ENCODE assay signal across 10 cellular contexts in the genomic region with DNA sequence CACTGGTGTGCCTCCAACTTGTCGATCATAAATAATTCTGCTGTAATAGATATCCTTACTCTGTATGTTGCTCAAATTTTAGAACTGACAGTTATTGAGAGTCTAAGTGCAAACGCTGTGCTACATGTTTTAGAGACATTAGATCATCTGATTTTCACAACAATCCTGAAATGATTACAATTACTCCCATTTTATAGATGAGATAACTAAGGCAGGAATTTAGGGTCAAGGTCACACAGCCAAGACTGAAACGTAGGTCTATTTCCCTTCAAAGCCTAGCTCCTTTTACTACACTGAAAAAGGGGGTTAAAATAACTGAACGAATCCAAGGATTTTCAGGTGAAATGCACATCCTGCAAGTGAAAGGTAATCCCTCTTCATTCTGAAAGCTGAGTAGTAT. TPM values are rescaled to one million over a fixed set of nuclear protein-coding genes. Genes with fewer than 3 reads are reported as not detected.
DNase-seq lines count a peak whose midpoint lies in the region; ATAC-seq, FAIRE-seq and TF ChIP-seq lines count a peak whose summit lies in the region.
"Had no signal": no experiment of that assay in that cellular context is flagged by ENCODE, and none has a peak within 500 bp of the region (broad histone marks: within the 10 kb centered on the region; RNA-seq: fewer than 3 reads in every experiment).

No MANE protein-coding gene starts in this region.

- no peak for ATAC-seq in A549
- no peak for ATAC-seq in GM19397 (IDR thresholded peaks at IDR 0.05; ENCODE audit: unreplicated experiment)
- no peak for ATAC-seq in HG02763 (IDR thresholded peaks at IDR 0.05; ENCODE audit: unreplicated experiment)
- ATAC-seq in HG03025 (IDR thresholded peaks at IDR 0.05; ENCODE audit: low FRiP score, unreplicated experiment), result no peak

- H3K27ac ChIP-seq in A549 (peak overlapping the region; percentile 23 to 35; a peak in 1 of 6 replicates), GM23248 (peak overlapping the region; percentile 97), astrocyte (ENCODE audit: low read depth, low read length) (no peak overlapping the region), mesodermal cell (ENCODE audit: low read depth, low read length, severe bottlenecking) (no peak overlapping the region)

- no peak for TF ChIP-seq RAD21 in A549 (conservative IDR thresholded peaks at IDR 0.05 in 1 of 2, IDR thresholded peaks at IDR 0.05 in 1 of 2)

- FAIRE-seq in A549 (lab: Jason Lieb, UNC), result no peak
- no peak for FAIRE-seq in astrocyte (lab: Jason Lieb, UNC)
- FAIRE-seq in GM12892 (lab: Jason Lieb, UNC), result no peak

- H3K4me3 Mint-ChIP-seq in astrocyte (ENCODE audit: unreplicated experiment), result peak overlapping the region; percentile 96

- DNase-seq in A549 (ENCODE audit: low read depth in 1 of 2, low spot score in 1 of 2) (no peak), GM23248 (no peak), astrocyte (ENCODE audit: low read depth) (no peak), GM12892 (ENCODE audit: insufficient read length) (no peak)
- DNase-seq: NCI-H524, T-helper 9 cell had no signal

- CTCF ChIA-PET in A549 (lab: Yijun Ruan, JAX), result interaction anchor here (1.2 kb wide), 1 partner anchor 149 kb away, joined by 5 read pairs; no protein-coding TSS in a partner anchor

- no peak overlapping the region for H3K27ac Mint-ChIP-seq in astrocyte (ENCODE audit: unreplicated experiment)

- in situ Hi-C loops in GM23248 (cut with MboI), result no loop called here

- POLR2A ChIA-PET in A549 (lab: Yijun Ruan, JAX), result no interaction called here

- H3K4me3 ChIP-seq in A549, result peak overlapping the region; percentile 80; the same call in 1 of the 3 replicates
- peak overlapping the region; percentile 94 for H3K4me3 ChIP-seq in GM23248
- no peak overlapping the region for H3K4me3 ChIP-seq in astrocyte (ENCODE audit: insufficient read depth, low read depth, low read length)
- peak overlapping the region; percentile 76 for H3K4me3 ChIP-seq in mesodermal cell (ENCODE audit: extremely low read depth, insufficient read depth, low read length, poor library complexity, severe bottlenecking)

- no peaks in the 10 kb centered on the region for H3K36me3 ChIP-seq in GM23248 (ENCODE audit: low read depth)
- no peaks in the 10 kb centered on the region for H3K36me3 ChIP-seq in astrocyte (ENCODE audit: insufficient read depth, low read length)
- H3K36me3 ChIP-seq in mesodermal cell (ENCODE audit: control insufficient read depth, insufficient read depth, low read length), result no peaks in the 10 kb centered on the region

- H3K9me3 Mint-ChIP-seq in astrocyte (ENCODE audit: unreplicated experiment), result no peaks in the 10 kb centered on the region

- H3K9me2 ChIP-seq in GM23248 (ENCODE audit: insufficient read depth), result no peaks in the 10 kb centered on the region

- H3K4me1 Mint-ChIP-seq in astrocyte (ENCODE audit: low read depth, unreplicated experiment), result peaks cover 9% of the 10 kb centered on the region

- peaks cover 39% of the 10 kb centered on the region for H3K4me1 ChIP-seq in A549
- H3K4me1 ChIP-seq in GM23248 (ENCODE audit: insufficient read depth), result peaks cover 18% of the 10 kb centered on the region
- H3K4me1 ChIP-seq in astrocyte (ENCODE audit: insufficient read depth, low read length), result peaks cover 8% of the 10 kb centered on the region
- H3K4me1 ChIP-seq in mesodermal cell (ENCODE audit: control insufficient read depth, insufficient read depth, low read length, poor library complexity, severe bottlenecking), result no peaks in the 10 kb centered on the region

- H4K20me1 ChIP-seq in GM23248 (ENCODE audit: insufficient read depth) (no peaks in the 10 kb centered on the region), astrocyte (ENCODE audit: insufficient read depth, low read length) (peaks cover 12% of the 10 kb centered on the region)

- H3K4me2 ChIP-seq in A549, result peak overlapping the region; percentile 95
- H3K4me2 ChIP-seq in GM23248 (ENCODE audit: unreplicated experiment), result peak overlapping the region; percentile 92
- peak overlapping the region; percentile 99 for H3K4me2 ChIP-seq in astrocyte (ENCODE audit: low read length)

- H3K9me3 ChIP-seq in A549, result no peaks in the 10 kb centered on the region
- no peaks in the 10 kb centered on the region for H3K9me3 ChIP-seq in GM23248 (ENCODE audit: low read depth)
- no peaks in the 10 kb centered on the region for H3K9me3 ChIP-seq in astrocyte (ENCODE audit: insufficient read depth, low read depth, low read length)
- no peaks in the 10 kb centered on the region for H3K9me3 ChIP-seq in mesodermal cell (ENCODE audit: control insufficient read depth, low read length)

- H3K27me3 ChIP-seq in GM23248 (replicated peaks; ENCODE audit: insufficient read depth), result no peaks in the 10 kb centered on the region
- H3K27me3 ChIP-seq in astrocyte (ENCODE audit: insufficient read depth, low read length), result no peaks in the 10 kb centered on the region

- no peaks in the 10 kb centered on the region for H3K27me3 Mint-ChIP-seq in astrocyte (ENCODE audit: low read depth, unreplicated experiment)

- H3K79me2 ChIP-seq in GM23248 (ENCODE audit: insufficient read depth) (peaks cover 90% of the 10 kb centered on the region), astrocyte (ENCODE audit: insufficient read depth, low read length) (peaks cover 72% of the 10 kb centered on the region)

- H3F3A ChIP-seq in GM23248 (ENCODE audit: insufficient read depth), result peaks cover 31% of the 10 kb centered on the region

- H3K9ac ChIP-seq in GM23248, result peak overlapping the region; percentile 97
- no peak overlapping the region for H3K9ac ChIP-seq in astrocyte (ENCODE audit: low read length)

- WGBS in A549 (ENCODE audit: missing lambda C conversion rate), result 55% methylated on average over 4 of the region's 4 CpGs
- WGBS in GM23248 (ENCODE audit: low coverage in 1 of 2, low lambda C conversion rate in 2 of 2, missing lambda C conversion rate in 2 of 2), 2 experiments, result 60 to 66% methylated on average over 4 of the region's 4 CpGs
- WGBS in mesodermal cell (ENCODE audit: insufficient coverage in 2 of 2), 2 experiments, result no CpG with 5 or more reads among the region's 4 CpGs

- TF ChIP-seq CTCF in A549 (IDR thresholded peaks at IDR 0.05) (no peak), astrocyte (IDR thresholded peaks at IDR 0.05; ENCODE audit: insufficient read depth, low read depth, low read length) (no peak)

- no peak for TF ChIP-seq EP300 in A549 (IDR thresholded peaks at IDR 0.05)

- no peaks in the 10 kb centered on the region for H3K36me3 Mint-ChIP-seq in astrocyte (ENCODE audit: low read depth, unreplicated experiment)

- H2AFZ ChIP-seq in GM23248 (no peak overlapping the region), astrocyte (ENCODE audit: low read depth, low read length) (no peak overlapping the region)

- TF ChIP-seq POLR2A in A549 (IDR thresholded peaks at IDR 0.05; ENCODE audit: low read length) (no peak), GM12892 (IDR thresholded peaks at IDR 0.05; ENCODE audit: low read depth, low read length) (no peak)

TF ChIP-seq in A549, 52 proteins besides CTCF, POLR2A, EP300 and RAD21:
- TF ChIP-seq HOXA7 (CRISPR knock-in tag; IDR thresholded peaks at IDR 0.05) (no peak), CHD4 (IDR thresholded peaks at IDR 0.05; ENCODE audit: borderline replicate concordance) (peak; percentile 33; the same call in 1 of the 2 replicates), HDAC2 (IDR thresholded peaks at IDR 0.05) (peak; percentile 79; the same call in 1 of the 2 replicates), ESRRA (IDR thresholded peaks at IDR 0.05; ENCODE audit: borderline replicate concordance, low read length) (peak; percentile 78; the same call in 1 of the 2 replicates), CEBPB (IDR thresholded peaks at IDR 0.05) (no peak), KDM1A (IDR thresholded peaks at IDR 0.05; ENCODE audit: low read depth) (peak; percentile 91)

RNA-seq across cellular contexts. Expression of a gene that starts 2.7 kb away (rescaled TPM):
- polyA plus RNA-seq in A549 (2011; rRNA removed) (74.7 and 86.8 TPM in 2 replicates), A549 (2017; fragmentation: RNase III; extraction: RNeasy Plus Mini Kit Qiagen cat#74134 plus additional on column Dnase treatment) (34.4 to 39.9 TPM (median 38.4 TPM) in 3 replicates), GM23248 (2016; fragmentation: Nextera tagmentation; extraction: Ambion mirVana) (94.1 and 99.6 TPM in 2 replicates)
- polyA plus RNA-seq in A549 (2012; cell fraction: cytosol; rRNA removed), result 22.1 and 22.3 TPM in 2 replicates
- 7.5 and 14.0 TPM in 2 replicates for polyA plus RNA-seq in A549 (2012; cell fraction: nucleus; rRNA removed)
- 38.0 and 48.4 TPM in 2 replicates for polyA minus RNA-seq in A549 (2011; rRNA and poly(A)+ RNA removed)
- 56.0 and 63.4 TPM in 2 replicates for total RNA-seq in GM23248 (2014; rRNA removed; shearing (Covaris generic))
- total RNA-seq in astrocyte, result 57.1 and 57.4 TPM in 2 replicates
- polyA plus RNA-seq in mesodermal cell (2013, experiment 1 of 2), result 18.3 TPM
- 17.8 TPM for polyA plus RNA-seq in mesodermal cell (2013, experiment 2 of 2)
- polyA plus RNA-seq in GM12892 (2012; ENCODE audit: missing spikeins), result 35.1 TPM

RNA-seq across cellular contexts. Expression of a gene that starts 3.1 kb away (rescaled TPM):
- 98.9 and 120 TPM in 2 replicates for polyA plus RNA-seq in A549 (2011; rRNA removed)
- 26.4 and 27.7 TPM in 2 replicates for polyA plus RNA-seq in A549 (2012; cell fraction: cytosol; rRNA removed)
- polyA plus RNA-seq in A549 (2012; cell fraction: nucleus; rRNA removed), result 11.7 and 15.3 TPM in 2 replicates
- 49.5 to 53.0 TPM (median 49.7 TPM) in 3 replicates for polyA plus RNA-seq in A549 (2017; fragmentation: RNase III; extraction: RNeasy Plus Mini Kit Qiagen cat#74134 plus additional on column Dnase treatment)
- 13.2 and 14.1 TPM in 2 replicates for polyA minus RNA-seq in A549 (2011; rRNA and poly(A)+ RNA removed)
- 65.5 and 93.8 TPM in 2 replicates for total RNA-seq in GM23248 (2014; rRNA removed; shearing (Covaris generic))
- polyA plus RNA-seq in GM23248 (2016; fragmentation: Nextera tagmentation; extraction: Ambion mirVana), result 188 TPM in 2 replicates
- total RNA-seq in astrocyte, result 53.2 and 62.3 TPM in 2 replicates
- 66.9 TPM for polyA plus RNA-seq in mesodermal cell (2013, experiment 1 of 2)
- polyA plus RNA-seq in mesodermal cell (2013, experiment 2 of 2), result 63.6 TPM
- polyA plus RNA-seq in GM12892 (2012; ENCODE audit: missing spikeins), result 75.6 TPM

RNA-seq across cellular contexts. Expression of a gene that starts 19.8 kb away (rescaled TPM):
- polyA plus RNA-seq in A549 (2011; rRNA removed) (0.18 and 0.20 TPM in 2 replicates), A549 (2017; fragmentation: RNase III; extraction: RNeasy Plus Mini Kit Qiagen cat#74134 plus additional on column Dnase treatment) (0.03 to 0.08 TPM (median 0.04 TPM) in 3 replicates), GM23248 (2016; fragmentation: Nextera tagmentation; extraction: Ambion mirVana) (0.11 TPM in 1 of 2 replicates, not detected in the other)
- polyA plus RNA-seq in A549 (2012; cell fraction: cytosol; rRNA removed), result 0.01 and 0.08 TPM in 2 replicates
- polyA plus RNA-seq in A549 (2012; cell fraction: nucleus; rRNA removed), result 0.07 and 0.09 TPM in 2 replicates
- 0.10 and 0.54 TPM in 2 replicates for polyA minus RNA-seq in A549 (2011; rRNA and poly(A)+ RNA removed)
- total RNA-seq in GM23248 (2014; rRNA removed; shearing (Covaris generic)), result 0.11 TPM in 1 of 2 replicates, not detected in the other
- total RNA-seq in astrocyte, result 0.07 and 0.27 TPM in 2 replicates
- 0.11 TPM for polyA plus RNA-seq in mesodermal cell (2013, experiment 1 of 2)
- polyA plus RNA-seq in mesodermal cell (2013, experiment 2 of 2), result 0.15 TPM
- polyA plus RNA-seq in GM12892 (2012; ENCODE audit: missing spikeins), result not detected

Comparison
In these comparisons a context has a peak if more than half of its experiments do, and no peak if none do; other contexts are left out.
1. H3K27ac ChIP-seq: peak in A549 (2 of 2) and GM23248 (single experiment); none in astrocyte (single experiment) and mesodermal cell (single experiment).
2. Peak in every context shown above with its lines, with median percentiles within 50 percentile points of each other: H3K4me2 ChIP-seq.